In the genomic region with DNA sequence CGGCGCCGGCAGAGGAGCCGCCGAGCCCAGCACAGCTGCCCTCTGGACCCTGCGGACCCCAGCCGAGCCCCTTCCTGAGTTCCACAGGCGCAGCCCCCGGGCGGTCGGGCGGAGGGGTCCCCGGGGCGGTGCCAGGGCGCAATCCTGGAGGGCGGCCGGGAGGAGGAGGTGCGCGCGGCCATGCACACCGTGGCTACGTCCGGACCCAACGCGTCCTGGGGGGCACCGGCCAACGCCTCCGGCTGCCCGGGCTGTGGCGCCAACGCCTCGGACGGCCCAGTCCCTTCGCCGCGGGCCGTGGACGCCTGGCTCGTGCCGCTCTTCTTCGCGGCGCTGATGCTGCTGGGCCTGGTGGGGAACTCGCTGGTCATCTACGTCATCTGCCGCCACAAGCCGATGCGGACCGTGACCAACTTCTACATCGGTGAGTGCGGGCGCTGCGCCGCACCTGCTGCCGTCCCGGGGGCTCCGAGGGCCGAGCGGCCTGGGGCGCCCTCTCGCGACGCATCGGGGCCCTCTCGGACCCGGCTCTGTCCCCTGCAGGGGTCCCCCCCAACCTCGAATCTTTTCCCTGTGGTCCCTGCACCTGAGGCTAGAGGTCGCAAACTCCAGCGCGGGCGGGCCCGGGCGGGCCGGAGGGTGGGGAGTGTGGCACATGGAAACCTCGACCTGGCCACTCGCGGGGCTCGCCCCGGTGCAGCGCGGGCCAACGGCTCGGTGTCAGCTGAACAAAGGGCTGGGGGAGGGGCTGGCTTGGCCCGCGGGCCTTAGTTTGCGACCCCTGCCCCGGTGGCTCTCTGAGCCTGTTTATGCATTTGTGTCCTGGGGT, we compare ENCODE assay signal across 1 cellular context.
TF ChIP-seq lines count a peak whose summit lies in the region.

A gene (plus strand): TSS at position 11 of the 829 bp plus-strand sequence. CDS start 170 bp downstream, at position 181.

TF ChIP-seq in HepG2, 621 proteins besides CTCF, POLR2A, EP300 and RAD21 (continued from another document and continues in another):
- TF ChIP-seq, protein P1, sequence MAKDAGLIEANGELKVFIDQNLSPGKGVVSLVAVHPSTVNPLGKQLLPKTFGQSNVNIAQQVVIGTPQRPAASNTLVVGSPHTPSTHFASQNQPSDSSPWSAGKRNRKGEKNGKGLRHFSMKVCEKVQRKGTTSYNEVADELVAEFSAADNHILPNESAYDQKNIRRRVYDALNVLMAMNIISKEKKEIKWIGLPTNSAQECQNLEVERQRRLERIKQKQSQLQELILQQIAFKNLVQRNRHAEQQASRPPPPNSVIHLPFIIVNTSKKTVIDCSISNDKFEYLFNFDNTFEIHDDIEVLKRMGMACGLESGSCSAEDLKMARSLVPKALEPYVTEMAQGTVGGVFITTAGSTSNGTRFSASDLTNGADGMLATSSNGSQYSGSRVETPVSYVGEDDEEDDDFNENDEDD (CRISPR knock-in tag; IDR thresholded peaks at IDR 0.05; ENCODE audit: borderline replicate concordance) = peak; percentile 44; the same call in 1 of the 2 replicates
- TF ChIP-seq ZNF44 (CRISPR knock-in tag; IDR thresholded peaks at IDR 0.05) (no peak), HNRNPUL1 (IDR thresholded peaks at IDR 0.05; ENCODE audit: low read depth, low read length) (no peak), ZNF850 (CRISPR knock-in tag; conservative IDR thresholded peaks at IDR 0.05) (no peak), PHF20 (CRISPR knock-in tag; IDR thresholded peaks at IDR 0.05) (peak; percentile 61; the same call in 1 of the 2 replicates), MAF1 (CRISPR knock-in tag; IDR thresholded peaks at IDR 0.05; ENCODE audit: borderline replicate concordance) (no peak), CHD4 (IDR thresholded peaks at IDR 0.05; ENCODE audit: borderline replicate concordance, low read length) (peak; percentile 73; the same call in 1 of the 2 replicates), MXI1 (IDR thresholded peaks at IDR 0.05; ENCODE audit: borderline replicate concordance, low read depth, low read length) (no peak; the same call in 2 of the 3 replicates), ZNF660 (CRISPR knock-in tag; IDR thresholded peaks at IDR 0.05; ENCODE audit: borderline replicate concordance, low read depth) (no peak), YEATS4 (CRISPR knock-in tag; IDR thresholded peaks at IDR 0.05; ENCODE audit: borderline replicate concordance) (peak; percentile 74), FOXO1 (CRISPR knock-in tag; IDR thresholded peaks at IDR 0.05) (no peak)
- TF ChIP-seq, protein P2, sequence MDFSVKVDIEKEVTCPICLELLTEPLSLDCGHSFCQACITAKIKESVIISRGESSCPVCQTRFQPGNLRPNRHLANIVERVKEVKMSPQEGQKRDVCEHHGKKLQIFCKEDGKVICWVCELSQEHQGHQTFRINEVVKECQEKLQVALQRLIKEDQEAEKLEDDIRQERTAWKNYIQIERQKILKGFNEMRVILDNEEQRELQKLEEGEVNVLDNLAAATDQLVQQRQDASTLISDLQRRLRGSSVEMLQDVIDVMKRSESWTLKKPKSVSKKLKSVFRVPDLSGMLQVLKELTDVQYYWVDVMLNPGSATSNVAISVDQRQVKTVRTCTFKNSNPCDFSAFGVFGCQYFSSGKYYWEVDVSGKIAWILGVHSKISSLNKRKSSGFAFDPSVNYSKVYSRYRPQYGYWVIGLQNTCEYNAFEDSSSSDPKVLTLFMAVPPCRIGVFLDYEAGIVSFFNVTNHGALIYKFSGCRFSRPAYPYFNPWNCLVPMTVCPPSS (IDR thresholded peaks at IDR 0.05) = no peak
- TF ChIP-seq, protein P3, sequence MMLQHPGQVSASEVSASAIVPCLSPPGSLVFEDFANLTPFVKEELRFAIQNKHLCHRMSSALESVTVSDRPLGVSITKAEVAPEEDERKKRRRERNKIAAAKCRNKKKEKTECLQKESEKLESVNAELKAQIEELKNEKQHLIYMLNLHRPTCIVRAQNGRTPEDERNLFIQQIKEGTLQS (CRISPR knock-in tag; IDR thresholded peaks at IDR 0.05) = no peak
- TF ChIP-seq, protein P4, sequence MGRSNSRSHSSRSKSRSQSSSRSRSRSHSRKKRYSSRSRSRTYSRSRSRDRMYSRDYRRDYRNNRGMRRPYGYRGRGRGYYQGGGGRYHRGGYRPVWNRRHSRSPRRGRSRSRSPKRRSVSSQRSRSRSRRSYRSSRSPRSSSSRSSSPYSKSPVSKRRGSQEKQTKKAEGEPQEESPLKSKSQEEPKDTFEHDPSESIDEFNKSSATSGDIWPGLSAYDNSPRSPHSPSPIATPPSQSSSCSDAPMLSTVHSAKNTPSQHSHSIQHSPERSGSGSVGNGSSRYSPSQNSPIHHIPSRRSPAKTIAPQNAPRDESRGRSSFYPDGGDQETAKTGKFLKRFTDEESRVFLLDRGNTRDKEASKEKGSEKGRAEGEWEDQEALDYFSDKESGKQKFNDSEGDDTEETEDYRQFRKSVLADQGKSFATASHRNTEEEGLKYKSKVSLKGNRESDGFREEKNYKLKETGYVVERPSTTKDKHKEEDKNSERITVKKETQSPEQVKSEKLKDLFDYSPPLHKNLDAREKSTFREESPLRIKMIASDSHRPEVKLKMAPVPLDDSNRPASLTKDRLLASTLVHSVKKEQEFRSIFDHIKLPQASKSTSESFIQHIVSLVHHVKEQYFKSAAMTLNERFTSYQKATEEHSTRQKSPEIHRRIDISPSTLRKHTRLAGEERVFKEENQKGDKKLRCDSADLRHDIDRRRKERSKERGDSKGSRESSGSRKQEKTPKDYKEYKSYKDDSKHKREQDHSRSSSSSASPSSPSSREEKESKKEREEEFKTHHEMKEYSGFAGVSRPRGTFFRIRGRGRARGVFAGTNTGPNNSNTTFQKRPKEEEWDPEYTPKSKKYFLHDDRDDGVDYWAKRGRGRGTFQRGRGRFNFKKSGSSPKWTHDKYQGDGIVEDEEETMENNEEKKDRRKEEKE (IDR thresholded peaks at IDR 0.05) = no peak
- TF ChIP-seq, protein P5, sequence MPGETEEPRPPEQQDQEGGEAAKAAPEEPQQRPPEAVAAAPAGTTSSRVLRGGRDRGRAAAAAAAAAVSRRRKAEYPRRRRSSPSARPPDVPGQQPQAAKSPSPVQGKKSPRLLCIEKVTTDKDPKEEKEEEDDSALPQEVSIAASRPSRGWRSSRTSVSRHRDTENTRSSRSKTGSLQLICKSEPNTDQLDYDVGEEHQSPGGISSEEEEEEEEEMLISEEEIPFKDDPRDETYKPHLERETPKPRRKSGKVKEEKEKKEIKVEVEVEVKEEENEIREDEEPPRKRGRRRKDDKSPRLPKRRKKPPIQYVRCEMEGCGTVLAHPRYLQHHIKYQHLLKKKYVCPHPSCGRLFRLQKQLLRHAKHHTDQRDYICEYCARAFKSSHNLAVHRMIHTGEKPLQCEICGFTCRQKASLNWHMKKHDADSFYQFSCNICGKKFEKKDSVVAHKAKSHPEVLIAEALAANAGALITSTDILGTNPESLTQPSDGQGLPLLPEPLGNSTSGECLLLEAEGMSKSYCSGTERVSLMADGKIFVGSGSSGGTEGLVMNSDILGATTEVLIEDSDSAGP (CRISPR knock-in tag; IDR thresholded peaks at IDR 0.05; ENCODE audit: borderline replicate concordance) = peak; percentile 91
- TF ChIP-seq, protein P6, sequence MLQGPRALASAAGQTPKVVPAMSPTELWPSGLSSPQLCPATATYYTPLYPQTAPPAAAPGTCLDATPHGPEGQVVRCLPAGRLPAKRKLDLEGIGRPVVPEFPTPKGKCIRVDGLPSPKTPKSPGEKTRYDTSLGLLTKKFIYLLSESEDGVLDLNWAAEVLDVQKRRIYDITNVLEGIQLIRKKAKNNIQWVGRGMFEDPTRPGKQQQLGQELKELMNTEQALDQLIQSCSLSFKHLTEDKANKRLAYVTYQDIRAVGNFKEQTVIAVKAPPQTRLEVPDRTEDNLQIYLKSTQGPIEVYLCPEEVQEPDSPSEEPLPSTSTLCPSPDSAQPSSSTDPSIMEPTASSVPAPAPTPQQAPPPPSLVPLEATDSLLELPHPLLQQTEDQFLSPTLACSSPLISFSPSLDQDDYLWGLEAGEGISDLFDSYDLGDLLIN (CRISPR knock-in tag; IDR thresholded peaks at IDR 0.05; ENCODE audit: borderline replicate concordance) = peak; percentile 87; the same call in 1 of the 2 replicates
- TF ChIP-seq, protein P7, sequence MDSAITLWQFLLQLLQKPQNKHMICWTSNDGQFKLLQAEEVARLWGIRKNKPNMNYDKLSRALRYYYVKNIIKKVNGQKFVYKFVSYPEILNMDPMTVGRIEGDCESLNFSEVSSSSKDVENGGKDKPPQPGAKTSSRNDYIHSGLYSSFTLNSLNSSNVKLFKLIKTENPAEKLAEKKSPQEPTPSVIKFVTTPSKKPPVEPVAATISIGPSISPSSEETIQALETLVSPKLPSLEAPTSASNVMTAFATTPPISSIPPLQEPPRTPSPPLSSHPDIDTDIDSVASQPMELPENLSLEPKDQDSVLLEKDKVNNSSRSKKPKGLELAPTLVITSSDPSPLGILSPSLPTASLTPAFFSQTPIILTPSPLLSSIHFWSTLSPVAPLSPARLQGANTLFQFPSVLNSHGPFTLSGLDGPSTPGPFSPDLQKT (CRISPR knock-in tag; IDR thresholded peaks at IDR 0.05; ENCODE audit: borderline replicate concordance) = no peak
- TF ChIP-seq, protein P8, sequence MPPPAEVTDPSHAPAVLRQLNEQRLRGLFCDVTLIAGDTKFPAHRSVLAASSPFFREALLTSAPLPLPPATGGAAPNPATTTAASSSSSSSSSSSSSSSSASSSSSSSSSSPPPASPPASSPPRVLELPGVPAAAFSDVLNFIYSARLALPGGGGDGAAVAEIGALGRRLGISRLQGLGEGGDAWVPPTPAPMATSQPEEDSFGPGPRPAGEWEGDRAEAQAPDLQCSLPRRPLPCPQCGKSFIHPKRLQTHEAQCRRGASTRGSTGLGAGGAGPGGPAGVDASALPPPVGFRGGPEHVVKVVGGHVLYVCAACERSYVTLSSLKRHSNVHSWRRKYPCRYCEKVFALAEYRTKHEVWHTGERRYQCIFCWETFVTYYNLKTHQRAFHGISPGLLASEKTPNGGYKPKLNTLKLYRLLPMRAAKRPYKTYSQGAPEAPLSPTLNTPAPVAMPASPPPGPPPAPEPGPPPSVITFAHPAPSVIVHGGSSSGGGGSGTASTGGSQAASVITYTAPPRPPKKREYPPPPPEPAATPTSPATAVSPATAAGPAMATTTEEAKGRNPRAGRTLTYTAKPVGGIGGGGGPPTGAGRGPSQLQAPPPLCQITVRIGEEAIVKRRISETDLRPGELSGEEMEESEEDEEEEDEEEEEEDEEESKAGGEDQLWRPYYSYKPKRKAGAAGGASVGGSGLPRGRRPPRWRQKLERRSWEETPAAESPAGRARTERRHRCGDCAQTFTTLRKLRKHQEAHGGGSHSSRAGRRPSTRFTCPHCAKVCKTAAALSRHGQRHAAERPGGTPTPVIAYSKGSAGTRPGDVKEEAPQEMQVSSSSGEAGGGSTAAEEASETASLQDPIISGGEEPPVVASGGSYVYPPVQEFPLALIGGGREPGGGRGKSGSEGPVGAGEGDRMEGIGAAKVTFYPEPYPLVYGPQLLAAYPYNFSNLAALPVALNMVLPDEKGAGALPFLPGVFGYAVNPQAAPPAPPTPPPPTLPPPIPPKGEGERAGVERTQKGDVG (CRISPR knock-in tag; IDR thresholded peaks at IDR 0.05; ENCODE audit: borderline replicate concordance) = no peak
- TF ChIP-seq, protein P9, sequence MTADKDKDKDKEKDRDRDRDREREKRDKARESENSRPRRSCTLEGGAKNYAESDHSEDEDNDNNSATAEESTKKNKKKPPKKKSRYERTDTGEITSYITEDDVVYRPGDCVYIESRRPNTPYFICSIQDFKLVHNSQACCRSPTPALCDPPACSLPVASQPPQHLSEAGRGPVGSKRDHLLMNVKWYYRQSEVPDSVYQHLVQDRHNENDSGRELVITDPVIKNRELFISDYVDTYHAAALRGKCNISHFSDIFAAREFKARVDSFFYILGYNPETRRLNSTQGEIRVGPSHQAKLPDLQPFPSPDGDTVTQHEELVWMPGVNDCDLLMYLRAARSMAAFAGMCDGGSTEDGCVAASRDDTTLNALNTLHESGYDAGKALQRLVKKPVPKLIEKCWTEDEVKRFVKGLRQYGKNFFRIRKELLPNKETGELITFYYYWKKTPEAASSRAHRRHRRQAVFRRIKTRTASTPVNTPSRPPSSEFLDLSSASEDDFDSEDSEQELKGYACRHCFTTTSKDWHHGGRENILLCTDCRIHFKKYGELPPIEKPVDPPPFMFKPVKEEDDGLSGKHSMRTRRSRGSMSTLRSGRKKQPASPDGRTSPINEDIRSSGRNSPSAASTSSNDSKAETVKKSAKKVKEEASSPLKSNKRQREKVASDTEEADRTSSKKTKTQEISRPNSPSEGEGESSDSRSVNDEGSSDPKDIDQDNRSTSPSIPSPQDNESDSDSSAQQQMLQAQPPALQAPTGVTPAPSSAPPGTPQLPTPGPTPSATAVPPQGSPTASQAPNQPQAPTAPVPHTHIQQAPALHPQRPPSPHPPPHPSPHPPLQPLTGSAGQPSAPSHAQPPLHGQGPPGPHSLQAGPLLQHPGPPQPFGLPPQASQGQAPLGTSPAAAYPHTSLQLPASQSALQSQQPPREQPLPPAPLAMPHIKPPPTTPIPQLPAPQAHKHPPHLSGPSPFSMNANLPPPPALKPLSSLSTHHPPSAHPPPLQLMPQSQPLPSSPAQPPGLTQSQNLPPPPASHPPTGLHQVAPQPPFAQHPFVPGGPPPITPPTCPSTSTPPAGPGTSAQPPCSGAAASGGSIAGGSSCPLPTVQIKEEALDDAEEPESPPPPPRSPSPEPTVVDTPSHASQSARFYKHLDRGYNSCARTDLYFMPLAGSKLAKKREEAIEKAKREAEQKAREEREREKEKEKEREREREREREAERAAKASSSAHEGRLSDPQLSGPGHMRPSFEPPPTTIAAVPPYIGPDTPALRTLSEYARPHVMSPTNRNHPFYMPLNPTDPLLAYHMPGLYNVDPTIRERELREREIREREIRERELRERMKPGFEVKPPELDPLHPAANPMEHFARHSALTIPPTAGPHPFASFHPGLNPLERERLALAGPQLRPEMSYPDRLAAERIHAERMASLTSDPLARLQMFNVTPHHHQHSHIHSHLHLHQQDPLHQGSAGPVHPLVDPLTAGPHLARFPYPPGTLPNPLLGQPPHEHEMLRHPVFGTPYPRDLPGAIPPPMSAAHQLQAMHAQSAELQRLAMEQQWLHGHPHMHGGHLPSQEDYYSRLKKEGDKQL (CRISPR knock-in tag; IDR thresholded peaks at IDR 0.05; ENCODE audit: low read depth) = no peak
- TF ChIP-seq, protein P10, sequence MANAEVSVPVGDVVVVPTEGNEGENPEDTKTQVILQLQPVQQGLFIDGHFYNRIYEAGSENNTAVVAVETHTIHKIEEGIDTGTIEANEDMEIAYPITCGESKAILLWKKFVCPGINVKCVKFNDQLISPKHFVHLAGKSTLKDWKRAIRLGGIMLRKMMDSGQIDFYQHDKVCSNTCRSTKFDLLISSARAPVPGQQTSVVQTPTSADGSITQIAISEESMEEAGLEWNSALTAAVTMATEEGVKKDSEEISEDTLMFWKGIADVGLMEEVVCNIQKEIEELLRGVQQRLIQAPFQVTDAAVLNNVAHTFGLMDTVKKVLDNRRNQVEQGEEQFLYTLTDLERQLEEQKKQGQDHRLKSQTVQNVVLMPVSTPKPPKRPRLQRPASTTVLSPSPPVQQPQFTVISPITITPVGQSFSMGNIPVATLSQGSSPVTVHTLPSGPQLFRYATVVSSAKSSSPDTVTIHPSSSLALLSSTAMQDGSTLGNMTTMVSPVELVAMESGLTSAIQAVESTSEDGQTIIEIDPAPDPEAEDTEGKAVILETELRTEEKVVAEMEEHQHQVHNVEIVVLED (CRISPR knock-in tag; IDR thresholded peaks at IDR 0.05; ENCODE audit: borderline replicate concordance) = no peak; the same call in 1 of the 2 replicates
- TF ChIP-seq, protein P11, sequence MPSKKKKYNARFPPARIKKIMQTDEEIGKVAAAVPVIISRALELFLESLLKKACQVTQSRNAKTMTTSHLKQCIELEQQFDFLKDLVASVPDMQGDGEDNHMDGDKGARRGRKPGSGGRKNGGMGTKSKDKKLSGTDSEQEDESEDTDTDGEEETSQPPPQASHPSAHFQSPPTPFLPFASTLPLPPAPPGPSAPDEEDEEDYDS (CRISPR knock-in tag; IDR thresholded peaks at IDR 0.05) = no peak
- TF ChIP-seq, protein P12, sequence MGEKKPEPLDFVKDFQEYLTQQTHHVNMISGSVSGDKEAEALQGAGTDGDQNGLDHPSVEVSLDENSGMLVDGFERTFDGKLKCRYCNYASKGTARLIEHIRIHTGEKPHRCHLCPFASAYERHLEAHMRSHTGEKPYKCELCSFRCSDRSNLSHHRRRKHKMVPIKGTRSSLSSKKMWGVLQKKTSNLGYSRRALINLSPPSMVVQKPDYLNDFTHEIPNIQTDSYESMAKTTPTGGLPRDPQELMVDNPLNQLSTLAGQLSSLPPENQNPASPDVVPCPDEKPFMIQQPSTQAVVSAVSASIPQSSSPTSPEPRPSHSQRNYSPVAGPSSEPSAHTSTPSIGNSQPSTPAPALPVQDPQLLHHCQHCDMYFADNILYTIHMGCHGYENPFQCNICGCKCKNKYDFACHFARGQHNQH (CRISPR knock-in tag; IDR thresholded peaks at IDR 0.05) = no peak
